ENCODE assay signal across 2 cellular contexts in genomic region chr19:46422344-46422743, GRCh38.
TF ChIP-seq lines count a peak whose summit lies in the region.

No MANE protein-coding gene starts in this region.

TF ChIP-seq in HEK293, 187 proteins besides CTCF, POLR2A, EP300 and RAD21 (continued from another document):
- TF ChIP-seq ZBTB49 (tag by site-specific recombination; IDR thresholded peaks at IDR 0.05; ENCODE audit: low read depth) (no peak), ZNF768 (tag by site-specific recombination; IDR thresholded peaks at IDR 0.05) (peak; percentile 41; the same call in 1 of the 2 replicates), SCRT1 (tag by site-specific recombination; IDR thresholded peaks at IDR 0.05; ENCODE audit: borderline replicate concordance) (no peak), KLF7 (tag by site-specific recombination; IDR thresholded peaks at IDR 0.05; ENCODE audit: borderline replicate concordance) (no peak), ZBTB1 (tag by site-specific recombination; IDR thresholded peaks at IDR 0.05) (no peak)

TF ChIP-seq in WTC11, 78 proteins besides CTCF, POLR2A, EP300 and RAD21 (continued from another document):
- TF ChIP-seq HMGA2 (CRISPR knock-in tag; IDR thresholded peaks at IDR 0.05): no peak
- no peak for TF ChIP-seq RORB (CRISPR knock-in tag; IDR thresholded peaks at IDR 0.05)
- no peak for TF ChIP-seq ZNF263 (CRISPR knock-in tag; IDR thresholded peaks at IDR 0.05; ENCODE audit: low read depth)
- TF ChIP-seq FOXP4 (CRISPR knock-in tag; IDR thresholded peaks at IDR 0.05): no peak
- no peak for TF ChIP-seq ZSCAN18 (CRISPR knock-in tag; IDR thresholded peaks at IDR 0.05)
- TF ChIP-seq NFE2L1 (CRISPR knock-in tag; IDR thresholded peaks at IDR 0.05): no peak
